In the genomic region with DNA sequence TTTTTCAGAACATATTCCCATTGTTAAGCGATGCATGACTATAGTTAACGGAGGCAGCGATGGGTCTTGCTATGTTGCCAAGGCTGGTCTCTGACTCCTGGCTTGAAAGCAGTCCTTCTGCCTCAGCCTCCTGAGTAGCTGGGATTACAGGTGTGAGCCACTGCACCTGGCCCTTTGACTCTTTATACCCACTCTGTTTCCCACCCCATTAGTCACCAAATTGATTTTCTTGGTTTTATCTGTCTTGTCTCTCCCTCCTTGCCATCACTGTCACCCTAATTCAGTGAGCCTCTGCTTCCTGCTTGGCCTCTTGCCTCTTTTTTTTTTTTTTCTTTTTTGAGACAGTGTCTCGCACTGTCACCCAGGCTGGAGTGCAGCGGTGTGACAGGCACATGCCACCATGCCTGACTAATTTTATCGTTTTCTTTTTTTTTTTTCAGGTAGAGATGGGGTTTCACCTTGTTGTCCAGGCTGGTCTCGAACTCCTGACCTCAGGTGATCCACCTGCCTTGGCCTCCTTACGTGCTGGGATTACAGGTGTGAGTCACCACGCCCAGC, we compare ENCODE assay signal across 26 cellular contexts. TPM values are rescaled to one million over a fixed set of nuclear protein-coding genes. Genes with fewer than 3 reads are reported as not detected.
DNase-seq lines count a peak whose midpoint lies in the region; ATAC-seq and TF ChIP-seq lines count a peak whose summit lies in the region.
"Had no signal": no experiment of that assay in that cellular context is flagged by ENCODE, and none has a peak within 500 bp of the region (broad histone marks: within the 10 kb centered on the region; RNA-seq: fewer than 3 reads in every experiment).

No MANE protein-coding gene starts in this region.

- peak overlapping the region in 7 of 8 donors; percentile 2 to 81 (median 52) for H3K4me3 Mint-ChIP-seq in naive B cell
- H3K4me3 Mint-ChIP-seq: activated CD8-positive, alpha-beta memory T cell treated with anti-CD3 and anti-CD28 coated beads, Interleukin-2, amount 10 ng/mL, durations not matched to agents 7 days and 5 days had no signal

- peak; percentile 87 to 91 for ATAC-seq in naive B cell (ENCODE audit: low read depth in 2 of 2)
- ATAC-seq in left lung: no peak
- ATAC-seq: A549; activated CD8-positive, alpha-beta memory T cell treated with anti-CD3 and anti-CD28 coated beads, Interleukin-2, amount 10 ng/mL, durations not matched to agents 7 days and 5 days had no signal

- peaks cover 0 to 44% of the 10 kb centered on the region in 2 donors for H3K4me1 ChIP-seq in left lung

- H3K27me3 ChIP-seq in H7 (ENCODE audit: control insufficient read depth, insufficient read depth, low read length): no peaks in the 10 kb centered on the region
- no peaks in the 10 kb centered on the region for H3K27me3 ChIP-seq in left lung
- H3K27me3 ChIP-seq: hepatocyte, sigmoid colon, thyroid gland had no signal

- no peaks in the 10 kb centered on the region for H3K9me3 ChIP-seq in left lung
- H3K9me3 ChIP-seq: A549, sigmoid colon, thyroid gland had no signal

- H3K27ac ChIP-seq in C4-2B (peak overlapping the region; percentile 13; the same call in 1 of the 2 replicates), left lung (no peak overlapping the region)
- H3K27ac ChIP-seq: A549, hepatocyte, RWPE1, sigmoid colon, thyroid gland had no signal

- H3K27ac Mint-ChIP-seq in naive B cell: peak overlapping the region in 5 of 6 donors; percentile 64 to 87 (median 79)
- H3K27ac Mint-ChIP-seq: activated CD8-positive, alpha-beta memory T cell treated with anti-CD3 and anti-CD28 coated beads, Interleukin-2, amount 10 ng/mL, durations not matched to agents 7 days and 5 days had no signal

- no peaks in the 10 kb centered on the region for H3K36me3 Mint-ChIP-seq in naive B cell

- no peaks in the 10 kb centered on the region for H3K9me3 Mint-ChIP-seq in naive B cell

- DNase-seq in NCI-H2171 treated with DMSO at 0.1 percent for 48 hours (lab: John Stamatoyannopoulos, UW): peak; percentile 11
- no peak for DNase-seq in NCI-H2171 (lab: John Stamatoyannopoulos, UW)
- DNase-seq in NCI-H69 (lab: John Stamatoyannopoulos, UW): peak; percentile 64
- DNase-seq in naive B cell: peak; percentile 23
- DNase-seq in H7: no peak
- no peak for DNase-seq in activated CD4-positive, alpha-beta T cell treated with anti-CD3 and anti-CD28 coated beads for 48 hours
- no peak for DNase-seq in left lung
- DNase-seq: activated CD4-positive, CD25-positive, alpha-beta regulatory T cell; activated CD8-positive, alpha-beta memory T cell treated with anti-CD3 and anti-CD28 coated beads, Interleukin-2, amount 10 ng/mL, durations not matched to agents 7 days and 5 days; activated effector memory CD4-positive, alpha-beta T cell treated with anti-CD3 and anti-CD28 coated beads, Interleukin-2, amount 50 U/mL, for 16 hours; caudate nucleus; DMS 273 treated with DMSO at 0.1 percent for 48 hours; erythroblast; foreskin melanocyte; GF-D8; NCI-H1694; NCI-H446; sigmoid colon; T-helper 9 cell; thyroid gland had no signal

- H3K27me3 Mint-ChIP-seq in naive B cell: no peaks in the 10 kb centered on the region
- H3K27me3 Mint-ChIP-seq: activated CD8-positive, alpha-beta memory T cell treated with anti-CD3 and anti-CD28 coated beads, Interleukin-2, amount 10 ng/mL, durations not matched to agents 7 days and 5 days had no signal

- peaks cover 41 to 65% (median 62%) of the 10 kb centered on the region in 3 donors for H3K4me1 Mint-ChIP-seq in naive B cell

- H3K4me3 ChIP-seq in H7 (ENCODE audit: insufficient read depth, low read depth, low read length) (no peak overlapping the region), left lung (no peak overlapping the region)
- H3K4me3 ChIP-seq: A549, hepatocyte, K562, lung, sigmoid colon, thyroid gland had no signal

- TF ChIP-seq CTCF in C4-2B (conservative IDR thresholded peaks at IDR 0.05) (no peak), left lung (IDR thresholded peaks at IDR 0.05) (no peak)

- H3K36me3 ChIP-seq in H7 (replicated peaks; ENCODE audit: control insufficient read depth, insufficient read depth, low read length) (no peaks in the 10 kb centered on the region), left lung (no peaks in the 10 kb centered on the region)
- H3K36me3 ChIP-seq: sigmoid colon, thyroid gland had no signal

- intact Hi-C loops in left lung (cut with DNase I): no loop called here

RNA-seq across cellular contexts. Expression of gene ZFAND3, which starts 31.3 kb away (rescaled TPM):
- 1 to 10 TPM; 1.9 to 6.7 (median 4.4) TPM for polyA plus RNA-seq in naive B cell (ENCODE audit: low read depth in 6 of 6)
- 14.7 and 17.1 TPM in 2 replicates for total RNA-seq in H7 (2014; rRNA removed; shearing (Covaris generic))
- 10 to 100 TPM; 65.9 TPM for total RNA-seq in left lung

Comparison
In these comparisons a context has a peak if more than half of its experiments do, and no peak if none do; other contexts are left out.
1. DNase-seq: peak in NCI-H2171 treated with DMSO at 0.1 percent for 48 hours (single experiment), NCI-H69 (single experiment) and naive B cell (single experiment); none in NCI-H2171 (single experiment), H7 (single experiment), activated CD4-positive, alpha-beta T cell treated with anti-CD3 and anti-CD28 coated beads for 48 hours (single experiment) and left lung (0 of 2).